In the genomic region with DNA sequence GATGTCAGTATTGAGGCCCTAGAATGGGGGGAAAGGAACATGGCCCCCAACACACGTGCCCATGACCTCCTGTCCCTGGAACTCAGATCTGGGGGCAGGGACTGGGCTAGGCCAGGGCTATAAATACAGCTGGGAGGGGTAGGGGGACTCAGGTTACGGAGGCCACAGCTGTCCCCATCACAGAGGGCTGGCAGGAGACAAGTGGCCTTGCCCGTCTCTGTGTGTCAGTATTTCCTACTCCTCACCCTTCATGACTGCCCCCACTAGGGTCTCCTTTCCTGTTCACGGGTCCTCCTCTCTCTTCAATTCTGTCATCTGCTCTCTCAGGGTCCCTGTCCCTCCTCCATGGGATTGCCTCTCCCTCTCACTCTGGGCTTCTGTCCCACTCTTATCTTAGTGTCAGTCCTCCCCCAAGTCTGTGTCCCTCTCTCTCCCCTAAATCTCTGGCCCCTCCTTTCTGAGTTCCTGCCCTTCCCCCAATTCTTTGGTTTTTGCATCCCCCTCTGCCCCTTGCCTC, we compare ENCODE assay signal across 20 cellular contexts. TPM values are rescaled to one million over a fixed set of nuclear protein-coding genes. Genes with fewer than 3 reads are reported as not detected.
DNase-seq lines count a peak whose midpoint lies in the region; ATAC-seq and TF ChIP-seq lines count a peak whose summit lies in the region.
"Had no signal": no experiment of that assay in that cellular context is flagged by ENCODE, and none has a peak within 500 bp of the region (broad histone marks: within the 10 kb centered on the region; RNA-seq: fewer than 3 reads in every experiment).

No MANE protein-coding gene starts in this region.

- H3K4me1 Mint-ChIP-seq in T-helper 1 cell treated with Interleukin-12 subunit alpha and Interleukin-12 subunit beta and Interleukin-4 antibody, amounts not matched to agents 30 μg/mL and 1 μg/mL, for 36 hours (ENCODE audit: low read depth) = peaks cover 17% of the 10 kb centered on the region
- peaks cover 50% of the 10 kb centered on the region for H3K4me1 Mint-ChIP-seq in nephron
- peaks cover 13 to 16% of the 10 kb centered on the region in 2 donors for H3K4me1 Mint-ChIP-seq in immature natural killer cell

- H3K9me3 Mint-ChIP-seq in T-helper 1 cell treated with Interleukin-12 subunit alpha and Interleukin-12 subunit beta and Interleukin-4 antibody, amounts not matched to agents 30 μg/mL and 1 μg/mL, for 36 hours = no peaks in the 10 kb centered on the region
- no peaks in the 10 kb centered on the region for H3K9me3 Mint-ChIP-seq in nephron
- H3K9me3 Mint-ChIP-seq in immature natural killer cell = peaks cover 0 to 3% (median 0%) of the 10 kb centered on the region in 6 donors

- no peaks in the 10 kb centered on the region for H3K9me3 ChIP-seq in vagina
- H3K9me3 ChIP-seq: SK-N-SH had no signal

- ATAC-seq in Right ventricle myocardium inferior (peak; percentile 67), GM21447 (IDR thresholded peaks at IDR 0.05; ENCODE audit: unreplicated experiment) (no peak)
- ATAC-seq: stimulated activated naive CD8-positive, alpha-beta T cell treated with anti-CD3 and anti-CD28 coated beads, Interleukin-15, Interleukin-2, amounts not matched to agents 100 U/mL and 50 U/mL, for 24 hours had no signal

- TF ChIP-seq CTCF in nephron (IDR thresholded peaks at IDR 0.05; ENCODE audit: unreplicated experiment in 3 of 3) (no peak), vagina (IDR thresholded peaks at IDR 0.05) (no peak)

- no peaks in the 10 kb centered on the region for H3K36me3 ChIP-seq in vagina

- DNase-seq in T-helper 1 cell = no peak
- DNase-seq in Right ventricle myocardium inferior (ENCODE audit: missing footprints) = peak; percentile 75
- DNase-seq in vagina (ENCODE audit: extremely low spot score in 2 of 2) = no peak
- DNase-seq in immature natural killer cell = no peak
- no peak for DNase-seq in SIG-M5 treated with dmso at 0.1 percent for 504 hours (lab: John Stamatoyannopoulos, UW; ENCODE audit: unreplicated experiment)
- DNase-seq: activated effector memory CD4-positive, alpha-beta T cell treated with anti-CD3 and anti-CD28 coated beads, Interleukin-2, amount 50 U/mL, for 16 hours; dermis blood vessel endothelial cell; Kasumi-1; NCI-H146; NCI-H510A treated with DMSO at 0.1 percent for 48 hours; SK-N-SH; stimulated activated naive CD8-positive, alpha-beta T cell treated with anti-CD3 and anti-CD28 coated beads, Interleukin-15, Interleukin-2, amounts not matched to agents 100 U/mL and 50 U/mL, for 24 hours had no signal

- H3K27ac ChIP-seq in vagina = peak overlapping the region; percentile 39

- no peak for TF ChIP-seq POLR2A in vagina (IDR thresholded peaks at IDR 0.05)

- no peak overlapping the region for H3K4me3 ChIP-seq in vagina
- H3K4me3 ChIP-seq: lung had no signal

- H3K36me3 Mint-ChIP-seq in T-helper 1 cell treated with Interleukin-12 subunit alpha and Interleukin-12 subunit beta and Interleukin-4 antibody, amounts not matched to agents 30 μg/mL and 1 μg/mL, for 36 hours (ENCODE audit: low read depth) = no peaks in the 10 kb centered on the region
- peaks cover 2% of the 10 kb centered on the region for H3K36me3 Mint-ChIP-seq in nephron (ENCODE audit: low read depth)
- peaks cover 0 to 4% (median 3%) of the 10 kb centered on the region in 3 donors for H3K36me3 Mint-ChIP-seq in immature natural killer cell

- no peak overlapping the region for H3K27ac Mint-ChIP-seq in T-helper 1 cell treated with Interleukin-12 subunit alpha and Interleukin-12 subunit beta and Interleukin-4 antibody, amounts not matched to agents 30 μg/mL and 1 μg/mL, for 36 hours
- H3K27ac Mint-ChIP-seq in nephron = peak overlapping the region; percentile 86 to 92 (median 89)
- no peak overlapping the region for H3K27ac Mint-ChIP-seq in immature natural killer cell

- peak overlapping the region; percentile 31 for H3K4me3 Mint-ChIP-seq in T-helper 1 cell treated with Interleukin-12 subunit alpha and Interleukin-12 subunit beta and Interleukin-4 antibody, amounts not matched to agents 30 μg/mL and 1 μg/mL, for 36 hours
- H3K4me3 Mint-ChIP-seq in nephron (peak overlapping the region; percentile 76 to 99 (median 83)), immature natural killer cell (no peak overlapping the region)

- peaks cover 35% of the 10 kb centered on the region for H3K4me1 ChIP-seq in vagina

- no peaks in the 10 kb centered on the region for H3K27me3 ChIP-seq in vagina

- intact Hi-C loops in Right ventricle myocardium inferior (cut with DNase I) = no loop called here
- intact Hi-C loops in vagina (cut with DNase I) = no loop called here

- H3K27me3 Mint-ChIP-seq in T-helper 1 cell treated with Interleukin-12 subunit alpha and Interleukin-12 subunit beta and Interleukin-4 antibody, amounts not matched to agents 30 μg/mL and 1 μg/mL, for 36 hours (ENCODE audit: low read depth) = peaks cover 75% of the 10 kb centered on the region
- peaks cover 15% of the 10 kb centered on the region for H3K27me3 Mint-ChIP-seq in nephron (ENCODE audit: low read depth)
- peaks cover 12 to 31% (median 13%) of the 10 kb centered on the region in 3 donors for H3K27me3 Mint-ChIP-seq in immature natural killer cell (ENCODE audit: low read depth in 3 of 3)

RNA-seq across cellular contexts. Expression of a gene that starts 0.7 kb away (rescaled TPM):
- total RNA-seq in Right ventricle myocardium inferior = 843 TPM
- 0.25 TPM for total RNA-seq in vagina
- not detected for polyA plus RNA-seq in immature natural killer cell
- total RNA-seq: A172; activated CD8-positive, alpha-beta memory T cell treated with anti-CD3 and anti-CD28 coated beads for 36 hours; Daoy; dermis blood vessel endothelial cell had no signal
- polyA plus RNA-seq: neural cell, SK-N-SH had no signal

RNA-seq across cellular contexts. Expression of a gene that starts 1.7 kb away (rescaled TPM):
- 28.5 TPM for total RNA-seq in Right ventricle myocardium inferior
- total RNA-seq in vagina = 22.8 TPM
- under 1 TPM in 1 of 3 donors, not detected in 2; 0.17 TPM for polyA plus RNA-seq in immature natural killer cell

RNA-seq across cellular contexts. Expression of a gene that starts 36.5 kb away (rescaled TPM):
- 4.1 TPM for total RNA-seq in Right ventricle myocardium inferior
- 4.7 TPM for total RNA-seq in vagina
- polyA plus RNA-seq in immature natural killer cell = under 1 TPM in 2 of 3 donors, not detected in 1; 0.07 to 0.58 TPM

RNA-seq across cellular contexts. Expression of a gene that starts 36.9 kb away (rescaled TPM):
- total RNA-seq in Right ventricle myocardium inferior = 1.8 TPM
- not detected for total RNA-seq in vagina
- polyA plus RNA-seq in immature natural killer cell = 1 to 10 TPM; 2.6 to 5.5 (median 3.6) TPM
- total RNA-seq: A172 had no signal

RNA-seq across cellular contexts. Expression of a gene that starts 41.7 kb away (rescaled TPM):
- total RNA-seq in Right ventricle myocardium inferior (21.1 TPM), vagina (23.8 TPM)
- polyA plus RNA-seq in immature natural killer cell = 1 to 10 TPM; 3.2 to 6.9 (median 5.6) TPM

Comparison
In these comparisons a context has a peak if more than half of its experiments do, and no peak if none do; other contexts are left out.
1. H3K27ac Mint-ChIP-seq: peak in nephron (3 of 3); none in T-helper 1 cell treated with Interleukin-12 subunit alpha and Interleukin-12 subunit beta and Interleukin-4 antibody, amounts not matched to agents 30 μg/mL and 1 μg/mL, for 36 hours (single experiment) and immature natural killer cell (0 of 6).
2. H3K4me3 Mint-ChIP-seq: peak in T-helper 1 cell treated with Interleukin-12 subunit alpha and Interleukin-12 subunit beta and Interleukin-4 antibody, amounts not matched to agents 30 μg/mL and 1 μg/mL, for 36 hours (single experiment) and nephron (3 of 3); none in immature natural killer cell (0 of 5).
3. RNA of a gene that starts 0.7 kb away (total RNA-seq): 843 TPM in Right ventricle myocardium inferior (single experiment); 0.25 TPM in vagina (single experiment); every median in the first group is over 100 times any median in the second.